Comparison of ENCODE assay signal across 18 cellular contexts in genomic region chr12:8577879-8578278, GRCh38. TPM values are rescaled to one million over a fixed set of nuclear protein-coding genes. Genes with fewer than 3 reads are reported as not detected.
DNase-seq lines count a peak whose midpoint lies in the region; ATAC-seq, FAIRE-seq and TF ChIP-seq lines count a peak whose summit lies in the region.
"Had no signal": no experiment of that assay in that cellular context is flagged by ENCODE, and none has a peak within 500 bp of the region (broad histone marks: within the 10 kb centered on the region; RNA-seq: fewer than 3 reads in every experiment).

No MANE protein-coding gene starts in this region.

- peak overlapping the region; percentile 58 for H3K4me2 ChIP-seq in OCI-LY3 (ENCODE audit: low read length)
- no peak overlapping the region for H3K4me2 ChIP-seq in HepG2 (ENCODE audit: low read depth, low read length)
- H3K4me2 ChIP-seq: A549 had no signal

- H3K9ac ChIP-seq in OCI-LY3 (ENCODE audit: low read length) (0 out of 2 replicates have a peak overlapping the region, but pooled peaks have one; percentile 5), HepG2 (ENCODE audit: insufficient read depth, low read depth, low read length) (no peak overlapping the region)

- ATAC-seq in HepG2: no peak
- ATAC-seq: A549, HCT116 had no signal

- H3K79me2 ChIP-seq in OCI-LY3 (ENCODE audit: low read length) (no peaks in the 10 kb centered on the region), HepG2 (ENCODE audit: insufficient read depth, low read length) (no peaks in the 10 kb centered on the region)

- no peak for TF ChIP-seq RAD21 in HepG2 (CRISPR knock-in tag; IDR thresholded peaks at IDR 0.05)

- no peak for DNase-seq in GM18507 (ENCODE audit: extremely low spot score, insufficient read length, low read depth)
- peak; percentile 12 for DNase-seq in germinal center (ENCODE audit: low spot score)
- no peak for DNase-seq in HepG2 (ENCODE audit: low spot score)
- DNase-seq in NCI-H2196 (lab: John Stamatoyannopoulos, UW; ENCODE audit: unreplicated experiment): no peak
- no peak for DNase-seq in NCI-H748 (lab: John Stamatoyannopoulos, UW; ENCODE audit: unreplicated experiment)
- no peak for DNase-seq in SIG-M5 (lab: John Stamatoyannopoulos, UW)
- DNase-seq: BE2C; Caco-2; CD8-positive, alpha-beta memory T cell; DMS53; IMR-90; KBM-7 had no signal

- H3K9me3 ChIP-seq in OCI-LY3 (ENCODE audit: insufficient read depth, low read length) (no peaks in the 10 kb centered on the region), HepG2 (ENCODE audit: low read length) (no peaks in the 10 kb centered on the region)
- H3K9me3 ChIP-seq: A549, BE2C, Caco-2 had no signal

- in situ Hi-C loops in HepG2 (cut with HindIII; ENCODE audit: extremely low pct_ligation_motif_present, low pct_unique_long_range_greater_than_20kb): no loop called here

- intact Hi-C loops in HepG2 (cut with micrococcal nuclease; ENCODE audit: unreplicated experiment): no loop called here

- BruUV-seq in HepG2 (replicated peaks; lab: Mats Ljungman, UMichigan): no TSS peak

- peaks cover 29% of the 10 kb centered on the region for H3K4me1 ChIP-seq in OCI-LY3 (ENCODE audit: low read length)
- no peaks in the 10 kb centered on the region for H3K4me1 ChIP-seq in HepG2 (ENCODE audit: insufficient read depth, low read length)
- H3K4me1 ChIP-seq: A549, BE2C, Caco-2 had no signal

- TF ChIP-seq CTCF in OCI-LY3 (IDR thresholded peaks at IDR 0.05; ENCODE audit: low read depth, low read length): peak; percentile 21
- TF ChIP-seq CTCF in HepG2 (CRISPR knock-in tag; IDR thresholded peaks at IDR 0.05): no peak

- H3K36me3 ChIP-seq in OCI-LY3 (replicated peaks; ENCODE audit: low read depth, low read length) (no peaks in the 10 kb centered on the region), HepG2 (replicated peaks in 1 of 2; ENCODE audit: control insufficient read depth in 1 of 2, insufficient read depth in 2 of 2, low read length in 2 of 2) (no peaks in the 10 kb centered on the region)
- H3K36me3 ChIP-seq: BE2C had no signal

- no peak for TF ChIP-seq POLR2A in HepG2 (IDR thresholded peaks at IDR 0.05; ENCODE audit: insufficient read depth in 1 of 2, low read depth in 2 of 2, low read length in 2 of 2)

- 47% methylated on average over 3 of the region's 3 CpGs for WGBS in HepG2 (ENCODE audit: low lambda C conversion rate)

- H3K4me3 ChIP-seq in OCI-LY3 (ENCODE audit: low read length) (peak overlapping the region; percentile 57), HepG2 (replicated peaks in 1 of 3; ENCODE audit: insufficient read depth in 1 of 3, low read depth in 2 of 3, low read length in 3 of 3) (no peak overlapping the region)
- H3K4me3 ChIP-seq: A549 had no signal

- POLR2A ChIA-PET in HepG2 (lab: Yijun Ruan, JAX): no interaction called here

- H2AFZ ChIP-seq in OCI-LY3 (ENCODE audit: low read depth, low read length): peak overlapping the region; percentile 91
- H2AFZ ChIP-seq in HepG2 (ENCODE audit: low read length): no peak overlapping the region

- no peaks in the 10 kb centered on the region for H3K27me3 ChIP-seq in OCI-LY3 (ENCODE audit: low read depth, low read length)
- H3K27me3 ChIP-seq in HepG2 (ENCODE audit: control insufficient read depth in 1 of 2, insufficient read depth in 2 of 2, low read length in 2 of 2): no peaks in the 10 kb centered on the region; a peak in 1 of 5 replicates
- H3K27me3 ChIP-seq: BE2C had no signal

- H3K27ac ChIP-seq in OCI-LY3 (ENCODE audit: low read length) (no peak overlapping the region), HepG2 (ENCODE audit: extremely low read length, insufficient read depth, low read length) (no peak overlapping the region)
- H3K27ac ChIP-seq: A549 had no signal

- FAIRE-seq in GM18507 (lab: Jason Lieb, UNC) (peak; percentile 15), HepG2 (lab: Jason Lieb, UNC) (no peak)
- FAIRE-seq: A549, G401.6, H1 had no signal

- no peaks in the 10 kb centered on the region for H4K20me1 ChIP-seq in OCI-LY3 (ENCODE audit: insufficient read depth, low read length)
- H4K20me1 ChIP-seq in HepG2 (ENCODE audit: insufficient read depth, low read length): no peaks in the 10 kb centered on the region

- TF ChIP-seq EP300 in HepG2 (IDR thresholded peaks at IDR 0.05; ENCODE audit: low read depth in 2 of 2, low read length in 2 of 2) (no peak), HepG2 (CRISPR knock-in tag; IDR thresholded peaks at IDR 0.05; ENCODE audit: borderline replicate concordance) (no peak)

- CTCF ChIA-PET in HepG2 (lab: Yijun Ruan, JAX; ENCODE audit: low intra/inter-chr PET ratio, low total read pairs): no interaction called here

TF ChIP-seq in HepG2, 621 proteins besides CTCF, POLR2A, EP300 and RAD21 (continues in another document):
- TF ChIP-seq TARDBP (CRISPR knock-in tag; IDR thresholded peaks at IDR 0.05): no peak
- TF ChIP-seq HNRNPH1 (optimal IDR thresholded peaks at IDR 0.05; ENCODE audit: low read depth, low read length): no peak
- TF ChIP-seq ZNF24 (IDR thresholded peaks at IDR 0.05): no peak
- TF ChIP-seq IRF2 (CRISPR knock-in tag; IDR thresholded peaks at IDR 0.05): no peak
- no peak for TF ChIP-seq ZBTB3 (CRISPR knock-in tag; IDR thresholded peaks at IDR 0.05; ENCODE audit: borderline replicate concordance, low read depth)
- TF ChIP-seq, protein P1, sequence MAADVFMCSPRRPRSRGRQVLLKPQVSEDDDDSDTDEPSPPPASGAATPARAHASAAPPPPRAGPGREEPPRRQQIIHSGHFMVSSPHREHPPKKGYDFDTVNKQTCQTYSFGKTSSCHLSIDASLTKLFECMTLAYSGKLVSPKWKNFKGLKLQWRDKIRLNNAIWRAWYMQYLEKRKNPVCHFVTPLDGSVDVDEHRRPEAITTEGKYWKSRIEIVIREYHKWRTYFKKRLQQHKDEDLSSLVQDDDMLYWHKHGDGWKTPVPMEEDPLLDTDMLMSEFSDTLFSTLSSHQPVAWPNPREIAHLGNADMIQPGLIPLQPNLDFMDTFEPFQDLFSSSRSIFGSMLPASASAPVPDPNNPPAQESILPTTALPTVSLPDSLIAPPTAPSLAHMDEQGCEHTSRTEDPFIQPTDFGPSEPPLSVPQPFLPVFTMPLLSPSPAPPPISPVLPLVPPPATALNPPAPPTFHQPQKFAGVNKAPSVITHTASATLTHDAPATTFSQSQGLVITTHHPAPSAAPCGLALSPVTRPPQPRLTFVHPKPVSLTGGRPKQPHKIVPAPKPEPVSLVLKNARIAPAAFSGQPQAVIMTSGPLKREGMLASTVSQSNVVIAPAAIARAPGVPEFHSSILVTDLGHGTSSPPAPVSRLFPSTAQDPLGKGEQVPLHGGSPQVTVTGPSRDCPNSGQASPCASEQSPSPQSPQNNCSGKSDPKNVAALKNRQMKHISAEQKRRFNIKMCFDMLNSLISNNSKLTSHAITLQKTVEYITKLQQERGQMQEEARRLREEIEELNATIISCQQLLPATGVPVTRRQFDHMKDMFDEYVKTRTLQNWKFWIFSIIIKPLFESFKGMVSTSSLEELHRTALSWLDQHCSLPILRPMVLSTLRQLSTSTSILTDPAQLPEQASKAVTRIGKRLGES (CRISPR knock-in tag; IDR thresholded peaks at IDR 0.05; ENCODE audit: borderline replicate concordance): no peak

RNA-seq across cellular contexts. Expression of gene AICDA, which starts 34.8 kb away (rescaled TPM):
- total RNA-seq in HepG2 (2016; rRNA removed; fragmentation: Illumina TruSeq; extraction: Trizol): not detected in 2 replicates
- total RNA-seq in HepG2 (2016; cell fraction: cytosol; rRNA removed; fragmentation: Illumina TruSeq; extraction: Trizol; ENCODE audit: low read depth): not detected in 2 replicates
- not detected in 2 replicates for total RNA-seq in HepG2 (2016; cell fraction: insoluble cytoplasmic fraction; rRNA removed; fragmentation: Illumina TruSeq; extraction: Trizol)
- total RNA-seq in HepG2 (2016; cell fraction: membrane; rRNA removed; fragmentation: Illumina TruSeq; extraction: Trizol): not detected in 2 replicates
- total RNA-seq in HepG2 (2016; cell fraction: nucleus; rRNA removed; fragmentation: Illumina TruSeq; extraction: Trizol): not detected in 2 replicates
- polyA plus RNA-seq in HepG2 (2011; rRNA removed): not detected in 2 replicates
- not detected in 2 replicates for polyA plus RNA-seq in HepG2 (2011; cell fraction: cytosol; rRNA removed)
- polyA plus RNA-seq in HepG2 (2011; cell fraction: nucleus; rRNA removed): not detected in 2 replicates
- polyA plus RNA-seq in HepG2 (2012): not detected in 2 replicates
- not detected in 2 replicates for polyA plus RNA-seq in HepG2 (2016; cell fraction: cytosol; fragmentation: Illumina TruSeq; extraction: Trizol; ENCODE audit: low read depth)
- polyA plus RNA-seq in HepG2 (2016; cell fraction: insoluble cytoplasmic fraction; fragmentation: Illumina TruSeq; extraction: Trizol; ENCODE audit: low read depth): not detected in 2 replicates
- polyA plus RNA-seq in HepG2 (2016; cell fraction: membrane; fragmentation: Illumina TruSeq; extraction: Trizol; ENCODE audit: low read depth): not detected in 2 replicates
- polyA plus RNA-seq in HepG2 (2016; cell fraction: nucleus; fragmentation: Illumina TruSeq; extraction: Trizol; ENCODE audit: insufficient read depth, low read depth): not detected in 2 replicates
- polyA minus RNA-seq in HepG2 (2011; rRNA and poly(A)+ RNA removed; ENCODE audit: low replicate concordance): 0.30 TPM in 1 of 2 replicates, not detected in the other
- polyA minus RNA-seq in HepG2 (2011; cell fraction: cytosol; rRNA and poly(A)+ RNA removed): not detected in 2 replicates
- not detected in 2 replicates for polyA minus RNA-seq in HepG2 (2011; cell fraction: nucleus; rRNA and poly(A)+ RNA removed)
- total RNA-seq: Caco-2, H1, IMR-90 had no signal
- polyA plus RNA-seq: AG04450; CD8-positive, alpha-beta memory T cell; H1; IMR-90 had no signal

RNA-seq across cellular contexts. Expression of gene CLEC4E, which starts 37.2 kb away (rescaled TPM):
- not detected in 2 replicates for total RNA-seq in HepG2 (2016; rRNA removed; fragmentation: Illumina TruSeq; extraction: Trizol)
- not detected in 2 replicates for total RNA-seq in HepG2 (2016; cell fraction: cytosol; rRNA removed; fragmentation: Illumina TruSeq; extraction: Trizol; ENCODE audit: low read depth)
- not detected in 2 replicates for total RNA-seq in HepG2 (2016; cell fraction: insoluble cytoplasmic fraction; rRNA removed; fragmentation: Illumina TruSeq; extraction: Trizol)
- total RNA-seq in HepG2 (2016; cell fraction: membrane; rRNA removed; fragmentation: Illumina TruSeq; extraction: Trizol): not detected in 2 replicates
- total RNA-seq in HepG2 (2016; cell fraction: nucleus; rRNA removed; fragmentation: Illumina TruSeq; extraction: Trizol): not detected in 2 replicates
- not detected in 2 replicates for polyA plus RNA-seq in HepG2 (2011; rRNA removed)
- not detected in 2 replicates for polyA plus RNA-seq in HepG2 (2011; cell fraction: cytosol; rRNA removed)
- polyA plus RNA-seq in HepG2 (2011; cell fraction: nucleus; rRNA removed): not detected in 2 replicates
- not detected in 2 replicates for polyA plus RNA-seq in HepG2 (2012)
- polyA plus RNA-seq in HepG2 (2016; cell fraction: cytosol; fragmentation: Illumina TruSeq; extraction: Trizol; ENCODE audit: low read depth): not detected in 2 replicates
- polyA plus RNA-seq in HepG2 (2016; cell fraction: insoluble cytoplasmic fraction; fragmentation: Illumina TruSeq; extraction: Trizol; ENCODE audit: low read depth): not detected in 2 replicates
- not detected in 2 replicates for polyA plus RNA-seq in HepG2 (2016; cell fraction: membrane; fragmentation: Illumina TruSeq; extraction: Trizol; ENCODE audit: low read depth)
- polyA plus RNA-seq in HepG2 (2016; cell fraction: nucleus; fragmentation: Illumina TruSeq; extraction: Trizol; ENCODE audit: insufficient read depth, low read depth): not detected in 2 replicates
- polyA minus RNA-seq in HepG2 (2011; rRNA and poly(A)+ RNA removed; ENCODE audit: low replicate concordance): not detected in 2 replicates
- polyA minus RNA-seq in HepG2 (2011; cell fraction: cytosol; rRNA and poly(A)+ RNA removed): not detected in 2 replicates
- not detected in 2 replicates for polyA minus RNA-seq in HepG2 (2011; cell fraction: nucleus; rRNA and poly(A)+ RNA removed)
- total RNA-seq: Caco-2; CD8-positive, alpha-beta memory T cell; H1; IMR-90 had no signal
- polyA plus RNA-seq: AG04450; CD8-positive, alpha-beta memory T cell; IMR-90 had no signal
